In genomic region chr6:6543181-6543879, GRCh38 we compare ENCODE assay signal across 1 cellular context.
A peak's percentile ranks its signal among the peaks of the same experiment; 100 is the strongest.
TF ChIP-seq lines count a peak whose summit lies in the region.

No MANE protein-coding gene starts in this region.

TF ChIP-seq in GM12878, 131 proteins besides CTCF, POLR2A, EP300 and RAD21 (continued from another document and continues in another):
- TF ChIP-seq ZSCAN29 (IDR thresholded peaks at IDR 0.05) (no peak), MTA2 (IDR thresholded peaks at IDR 0.05; ENCODE audit: low read depth) (peak; percentile 43; the same call in 1 of the 2 replicates), ZNF687 (IDR thresholded peaks at IDR 0.05) (peak; percentile 74), ZNF384 (IDR thresholded peaks at IDR 0.05; ENCODE audit: borderline replicate concordance, low read depth, low read length) (peak; percentile 47; the same call in 1 of the 2 replicates), USF1 (IDR thresholded peaks at IDR 0.05; ENCODE audit: borderline replicate concordance, extremely low read length, insufficient read depth, low read depth, low read length) (no peak), IKZF2 (IDR thresholded peaks at IDR 0.05) (peak; percentile 86 to 89), RB1 (IDR thresholded peaks at IDR 0.05; ENCODE audit: borderline replicate concordance) (no peak; the same call in 1 of the 2 replicates), STAT3 (IDR thresholded peaks at IDR 0.05; ENCODE audit: low read depth, low read length) (no peak), SIX5 (IDR thresholded peaks at IDR 0.05; ENCODE audit: low read depth, low read length, severe bottlenecking) (no peak), ZBED1 (IDR thresholded peaks at IDR 0.05; ENCODE audit: borderline replicate concordance) (no peak), MEF2A (IDR thresholded peaks at IDR 0.05; ENCODE audit: insufficient read depth, low read depth, low read length) (peak; percentile 26; the same call in 1 of the 2 replicates), FOXK2 (IDR thresholded peaks at IDR 0.05) (no peak), CHD4 (IDR thresholded peaks at IDR 0.05) (no peak), NFIC (IDR thresholded peaks at IDR 0.05; ENCODE audit: low read depth, low read length) (peak; percentile 55; the same call in 1 of the 2 replicates), PAX8 (IDR thresholded peaks at IDR 0.05) (no peak), SPI1 (IDR thresholded peaks at IDR 0.05; ENCODE audit: borderline replicate concordance, insufficient read depth, low read depth, low read length) (peak; percentile 24; the same call in 1 of the 2 replicates), NRF1 (conservative IDR thresholded peaks at IDR 0.05; ENCODE audit: low read depth, low read length) (no peak), MEF2B (IDR thresholded peaks at IDR 0.05; ENCODE audit: partially characterized antibody, poor library complexity, severe bottlenecking) (peak; percentile 97), ZZZ3 (IDR thresholded peaks at IDR 0.05; ENCODE audit: control insufficient read depth, insufficient read length, low read depth) (no peak), CREB1 (IDR thresholded peaks at IDR 0.05; ENCODE audit: low read depth) (no peak), PAX5 (IDR thresholded peaks at IDR 0.05; ENCODE audit: borderline replicate concordance, low read depth, low read length) (peak; percentile 47; the same call in 1 of the 2 replicates), SKIL (IDR thresholded peaks at IDR 0.05; ENCODE audit: low read depth, poor library complexity, severe bottlenecking) (peak; percentile 64), TCF7 (IDR thresholded peaks at IDR 0.05; ENCODE audit: borderline replicate concordance) (0 out of 2 replicates have a peak, but pooled peaks have one; percentile 31), GABPA (IDR thresholded peaks at IDR 0.05; ENCODE audit: low read depth) (no peak), TBL1XR1 (IDR thresholded peaks at IDR 0.05; ENCODE audit: low read depth, low read length) (no peak), RBBP5 (conservative IDR thresholded peaks at IDR 0.05) (no peak), ATF7 (IDR thresholded peaks at IDR 0.05; ENCODE audit: low read depth) (peak; percentile 37; the same call in 1 of the 2 replicates), NKRF (conservative IDR thresholded peaks at IDR 0.05) (no peak), TCF12 (IDR thresholded peaks at IDR 0.05; ENCODE audit: low read depth, low read length) (peak; percentile 55; the same call in 1 of the 2 replicates), KDM1A (IDR thresholded peaks at IDR 0.05; ENCODE audit: borderline replicate concordance) (no peak), SMAD5 (IDR thresholded peaks at IDR 0.05; ENCODE audit: low read depth) (no peak), TCF3 (IDR thresholded peaks at IDR 0.05; ENCODE audit: borderline replicate concordance, insufficient read depth, low read depth, low read length) (no peak), BHLHE40 (IDR thresholded peaks at IDR 0.05; ENCODE audit: borderline replicate concordance in 1 of 2, low read depth in 2 of 2, low read length in 1 of 2) (peak; percentile 13 to 38; a peak in 1 of 4 replicates), RELA (IDR thresholded peaks at IDR 0.05; ENCODE audit: borderline replicate concordance, partially characterized antibody) (peak; percentile 74), SMAD1 (IDR thresholded peaks at IDR 0.05; ENCODE audit: low read depth, partially characterized antibody) (no peak), MYB (IDR thresholded peaks at IDR 0.05; ENCODE audit: borderline replicate concordance, low read depth, low read length) (peak; percentile 53; the same call in 1 of the 2 replicates), SIN3A (IDR thresholded peaks at IDR 0.05; ENCODE audit: low read depth, low read length) (no peak), ZBTB4 (CRISPR knock-in tag; IDR thresholded peaks at IDR 0.05) (no peak), SREBF2 (IDR thresholded peaks at IDR 0.05; ENCODE audit: low read length) (no peak), GATAD2B (conservative IDR thresholded peaks at IDR 0.05; ENCODE audit: low read depth) (0 out of 2 replicates have a peak, but pooled peaks have one; percentile 59), IKZF1 (conservative IDR thresholded peaks at IDR 0.05) (peak; percentile 93), MLLT1 (IDR thresholded peaks at IDR 0.05) (peak; percentile 22; the same call in 1 of the 2 replicates), REST (IDR thresholded peaks at IDR 0.05; ENCODE audit: low read depth, low read length) (no peak), DPF2 (IDR thresholded peaks at IDR 0.05) (peak; percentile 88)
